ENCODE assay signal across 1 cellular context in genomic region chr1:41476807-41477361, GRCh38.
TF ChIP-seq lines count a peak whose summit lies in the region.

No MANE protein-coding gene starts in this region.

TF ChIP-seq in HepG2, 621 proteins besides CTCF, POLR2A, EP300 and RAD21 (continued from another document and continues in another):
- TF ChIP-seq ZNF275 (CRISPR knock-in tag; IDR thresholded peaks at IDR 0.05; ENCODE audit: borderline replicate concordance) (no peak), ZNF709 (CRISPR knock-in tag; IDR thresholded peaks at IDR 0.05) (peak; percentile 100), MTA3 (CRISPR knock-in tag; IDR thresholded peaks at IDR 0.05) (no peak), NFKB2 (CRISPR knock-in tag; IDR thresholded peaks at IDR 0.05; ENCODE audit: borderline replicate concordance) (no peak), ZFY (CRISPR knock-in tag; IDR thresholded peaks at IDR 0.05) (0 out of 2 replicates have a peak, but pooled peaks have one; percentile 21), RXRB (CRISPR knock-in tag; IDR thresholded peaks at IDR 0.05; ENCODE audit: borderline replicate concordance) (0 out of 2 replicates have a peak, but pooled peaks have one; percentile 18), ATM (IDR thresholded peaks at IDR 0.05; ENCODE audit: borderline replicate concordance) (no peak), ZNF501 (CRISPR knock-in tag; IDR thresholded peaks at IDR 0.05) (0 out of 2 replicates have a peak, but pooled peaks have one; percentile 24), ZNF749 (CRISPR knock-in tag; IDR thresholded peaks at IDR 0.05; ENCODE audit: borderline replicate concordance) (no peak), SALL1 (CRISPR knock-in tag; IDR thresholded peaks at IDR 0.05) (peak; percentile 59), TERF1 (CRISPR knock-in tag; IDR thresholded peaks at IDR 0.05) (no peak), ZNF784 (CRISPR knock-in tag; IDR thresholded peaks at IDR 0.05; ENCODE audit: borderline replicate concordance) (no peak), ZNF256 (CRISPR knock-in tag; conservative IDR thresholded peaks at IDR 0.05) (no peak), NR2F6 (IDR thresholded peaks at IDR 0.05) (peak; percentile 65), NR2F6 (CRISPR knock-in tag; IDR thresholded peaks at IDR 0.05) (peak; percentile 71; the same call in 1 of the 2 replicates), NCOA2 (CRISPR knock-in tag; IDR thresholded peaks at IDR 0.05) (0 out of 2 replicates have a peak, but pooled peaks have one; percentile 20), TRIM24 (CRISPR knock-in tag; IDR thresholded peaks at IDR 0.05) (peak; percentile 57; the same call in 1 of the 2 replicates), FOXK1 (CRISPR knock-in tag; IDR thresholded peaks at IDR 0.05; ENCODE audit: borderline replicate concordance, low read depth) (no peak), ZMYM2 (CRISPR knock-in tag; IDR thresholded peaks at IDR 0.05) (peak; percentile 44; the same call in 1 of the 2 replicates), ARID3A (IDR thresholded peaks at IDR 0.05; ENCODE audit: low read depth, low read length) (peak; percentile 73; the same call in 1 of the 2 replicates), FOSL2 (CRISPR knock-in tag; IDR thresholded peaks at IDR 0.05) (peak; percentile 36; the same call in 1 of the 2 replicates), ZMAT3 (CRISPR knock-in tag; conservative IDR thresholded peaks at IDR 0.05) (no peak), SMAD3 (CRISPR knock-in tag; IDR thresholded peaks at IDR 0.05) (0 out of 2 replicates have a peak, but pooled peaks have one; percentile 40), ERF (CRISPR knock-in tag; IDR thresholded peaks at IDR 0.05) (0 out of 2 replicates have a peak, but pooled peaks have one; percentile 15), CREBL2 (CRISPR knock-in tag; IDR thresholded peaks at IDR 0.05; ENCODE audit: borderline replicate concordance) (no peak), MXI1 (IDR thresholded peaks at IDR 0.05; ENCODE audit: borderline replicate concordance, low read depth, low read length) (no peak), LCORL (IDR thresholded peaks at IDR 0.05) (no peak), LCORL (CRISPR knock-in tag; IDR thresholded peaks at IDR 0.05) (no peak), TOPORS (CRISPR knock-in tag; IDR thresholded peaks at IDR 0.05) (no peak), NR2F2 (IDR thresholded peaks at IDR 0.05; ENCODE audit: borderline replicate concordance, low read depth) (0 out of 2 replicates have a peak, but pooled peaks have one; percentile 26), MAZ (IDR thresholded peaks at IDR 0.05; ENCODE audit: borderline replicate concordance, low read depth, low read length) (no peak), MAZ (CRISPR knock-in tag; IDR thresholded peaks at IDR 0.05; ENCODE audit: low read depth) (0 out of 2 replicates have a peak, but pooled peaks have one; percentile 37), ZNF331 (CRISPR knock-in tag; IDR thresholded peaks at IDR 0.05) (peak; percentile 42; the same call in 1 of the 2 replicates), ARID5B (CRISPR knock-in tag; IDR thresholded peaks at IDR 0.05) (peak; percentile 40; the same call in 1 of the 2 replicates), THAP11 (CRISPR knock-in tag; IDR thresholded peaks at IDR 0.05) (peak; percentile 30; the same call in 1 of the 2 replicates), ZBED4 (CRISPR knock-in tag; IDR thresholded peaks at IDR 0.05; ENCODE audit: borderline replicate concordance) (peak; percentile 35; the same call in 1 of the 2 replicates), ZFX (CRISPR knock-in tag; IDR thresholded peaks at IDR 0.05; ENCODE audit: low read depth) (peak; percentile 63), HNF4A (CRISPR knock-in tag; IDR thresholded peaks at IDR 0.05) (peak; percentile 94), ZNF484 (CRISPR knock-in tag; IDR thresholded peaks at IDR 0.05; ENCODE audit: borderline replicate concordance, low read depth) (no peak), TBX2 (CRISPR knock-in tag; IDR thresholded peaks at IDR 0.05; ENCODE audit: borderline replicate concordance) (0 out of 2 replicates have a peak, but pooled peaks have one; percentile 18), ZFP91 (CRISPR knock-in tag; IDR thresholded peaks at IDR 0.05; ENCODE audit: borderline replicate concordance) (peak; percentile 34; the same call in 1 of the 2 replicates), FOXO4 (CRISPR knock-in tag; conservative IDR thresholded peaks at IDR 0.05) (0 out of 2 replicates have a peak, but pooled peaks have one; percentile 73), ARNTL (CRISPR knock-in tag; IDR thresholded peaks at IDR 0.05) (peak; percentile 31; the same call in 1 of the 2 replicates), MATR3 (CRISPR knock-in tag; IDR thresholded peaks at IDR 0.05) (no peak), NCOR1 (IDR thresholded peaks at IDR 0.05; ENCODE audit: borderline replicate concordance, low read length) (peak; percentile 85), ZNF20 (CRISPR knock-in tag; IDR thresholded peaks at IDR 0.05) (no peak), TEAD3 (CRISPR knock-in tag; optimal IDR thresholded peaks at IDR 0.05; ENCODE audit: borderline replicate concordance) (peak; percentile 12), HMG20A (CRISPR knock-in tag; IDR thresholded peaks at IDR 0.05; ENCODE audit: borderline replicate concordance) (0 out of 2 replicates have a peak, but pooled peaks have one; percentile 13), PHF21A (CRISPR knock-in tag; IDR thresholded peaks at IDR 0.05) (no peak)
